24 cellular contexts compared by ENCODE assay signal in the genomic region with DNA sequence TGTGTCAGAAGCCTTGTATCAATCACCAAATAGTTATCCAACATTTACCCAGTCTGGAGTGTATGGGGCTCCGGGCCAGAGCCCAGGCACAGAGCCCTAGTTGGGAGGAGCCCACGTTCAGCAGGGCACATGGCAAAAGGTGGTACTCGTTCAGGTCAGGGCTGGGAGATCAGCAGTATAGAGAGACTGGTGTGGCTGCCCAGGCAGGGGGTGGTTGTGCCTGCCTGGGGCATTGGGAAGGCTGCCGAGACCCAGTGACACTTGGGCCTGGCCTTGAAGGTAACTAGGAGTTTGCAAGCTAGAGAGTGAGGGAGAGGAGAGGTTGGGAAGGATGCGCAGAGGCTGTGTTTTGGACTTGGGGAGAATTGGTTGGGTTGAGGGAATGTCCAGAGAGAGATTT. TPM values are rescaled to one million over a fixed set of nuclear protein-coding genes. Genes with fewer than 3 reads are reported as not detected.
DNase-seq lines count a peak whose midpoint lies in the region; ATAC-seq and TF ChIP-seq lines count a peak whose summit lies in the region.
"Had no signal": no experiment of that assay in that cellular context is flagged by ENCODE, and none has a peak within 500 bp of the region (broad histone marks: within the 10 kb centered on the region; RNA-seq: fewer than 3 reads in every experiment).

No MANE protein-coding gene starts in this region.

- H4K91ac ChIP-seq in neuronal stem cell (ENCODE audit: low read depth, low read length, poor library complexity), result no peak overlapping the region

- no peak overlapping the region for H3K23ac ChIP-seq in neuronal stem cell (ENCODE audit: low read depth, low read length, poor library complexity)

- ATAC-seq in T-helper 17 cell (no peak), HG02610 (IDR thresholded peaks at IDR 0.05; ENCODE audit: unreplicated experiment) (no peak), HG02885 (IDR thresholded peaks at IDR 0.05; ENCODE audit: poor library complexity, unreplicated experiment) (no peak)
- ATAC-seq: A549, HepG2 had no signal

- H3K9me3 ChIP-seq in T-helper 17 cell (ENCODE audit: control insufficient read depth, low read length, poor library complexity, severe bottlenecking), result no peaks in the 10 kb centered on the region
- H3K9me3 ChIP-seq in neuronal stem cell (replicated peaks in 1 of 2; ENCODE audit: control insufficient read depth in 2 of 2, insufficient read depth in 1 of 2, low read depth in 1 of 2, low read length in 2 of 2), result no peaks in the 10 kb centered on the region
- H3K9me3 ChIP-seq in tibial artery, result no peaks in the 10 kb centered on the region
- H3K9me3 ChIP-seq: BE2C had no signal

- TF ChIP-seq CTCF in coronary artery (IDR thresholded peaks at IDR 0.05) (no peak), tibial artery (IDR thresholded peaks at IDR 0.05) (no peak)

- no peak overlapping the region for H3K14ac ChIP-seq in neuronal stem cell (ENCODE audit: low read length)

- H3K4ac ChIP-seq in neuronal stem cell (ENCODE audit: low read length), result no peak overlapping the region

- H3K36me3 ChIP-seq in neuronal stem cell (replicated peaks in 1 of 2; ENCODE audit: control insufficient read depth in 2 of 2, insufficient read depth in 2 of 2, low read length in 2 of 2) (no peaks in the 10 kb centered on the region), tibial artery (no peaks in the 10 kb centered on the region)
- H3K36me3 ChIP-seq: BE2C had no signal

- H4K8ac ChIP-seq in neuronal stem cell (ENCODE audit: low read depth, low read length), result no peak overlapping the region

- no peak overlapping the region for H2AFZ ChIP-seq in neuronal stem cell (ENCODE audit: low read length)

- no peak overlapping the region for H2BK120ac ChIP-seq in neuronal stem cell (ENCODE audit: low read depth, low read length)

- H3K36me3 Mint-ChIP-seq in T-helper 17 cell (ENCODE audit: low read depth), result peaks cover 3% of the 10 kb centered on the region

- no peak overlapping the region for H3K4me3 ChIP-seq in coronary artery
- no peak overlapping the region for H3K4me3 ChIP-seq in neuronal stem cell (ENCODE audit: low read length in 2 of 2)
- H3K4me3 ChIP-seq in tibial artery, result no peak overlapping the region
- H3K4me3 ChIP-seq: A549, PC-9, SK-N-MC had no signal

- no CpG with 5 or more reads among the region's 5 CpGs for WGBS in neuronal stem cell (ENCODE audit: extremely low coverage in 2 of 2, insufficient read length in 2 of 2, insufficient replicate concordance in 1 of 2), 2 donors

- H3K27me3 Mint-ChIP-seq in T-helper 17 cell, result no peaks in the 10 kb centered on the region

- H3K9ac ChIP-seq in neuronal stem cell (ENCODE audit: low read depth, low read length, poor library complexity), result no peak overlapping the region

- H3K27ac ChIP-seq in coronary artery (peak overlapping the region; percentile 19 to 61), neuronal stem cell (replicated peaks; ENCODE audit: low read length) (no peak overlapping the region), tibial artery (peak overlapping the region; percentile 53 to 67)
- H3K27ac ChIP-seq: PC-9, SK-N-MC had no signal

- no peak overlapping the region for H2AK5ac ChIP-seq in neuronal stem cell (ENCODE audit: low read depth, low read length)

- H3K4me2 ChIP-seq in neuronal stem cell (ENCODE audit: insufficient read depth, low read length, poor library complexity, severe bottlenecking), result no peak overlapping the region
- H3K4me2 ChIP-seq: A549, PC-9 had no signal

- H3K27ac Mint-ChIP-seq in T-helper 17 cell, result peak overlapping the region; percentile 43

- H3K18ac ChIP-seq in neuronal stem cell (ENCODE audit: low read length), result peak overlapping the region; percentile 31

- no peak overlapping the region for H3K4me3 Mint-ChIP-seq in T-helper 17 cell

- DNase-seq in T-helper 17 cell (no peak), coronary artery (ENCODE audit: low spot score) (peak; percentile 58), neuronal stem cell (ENCODE audit: low spot score) (no peak), tibial artery (peak in 1 of 2 donors; percentile 46), EL (no peak)
- DNase-seq: BE2C, DMS53, GF-D8, KG1, NCI-H1105, NCI-H146, NCI-H2029, NCI-H226, NCI-H510A treated with DMSO at 0.1 percent for 48 hours, NCI-H748 treated with DMSO at 0.1 percent for 48 hours, RPMI8226, SHP77 treated with DMSO at 0.1 percent for 48 hours had no signal

- no peaks in the 10 kb centered on the region for H3K79me1 ChIP-seq in neuronal stem cell (ENCODE audit: low read depth, low read length)

- intact Hi-C loops in tibial artery (cut with DNase I; ENCODE audit: low total_unique reads), result no loop called here

- no peak overlapping the region for H2BK5ac ChIP-seq in neuronal stem cell (ENCODE audit: low read length)

- no peak overlapping the region for H2BK15ac ChIP-seq in neuronal stem cell (ENCODE audit: low read length)

- peaks cover 6% of the 10 kb centered on the region for H3K4me1 Mint-ChIP-seq in T-helper 17 cell

- no peaks in the 10 kb centered on the region for H3K4me1 ChIP-seq in neuronal stem cell (ENCODE audit: control insufficient read depth in 2 of 2, insufficient read depth in 1 of 2, low read depth in 1 of 2, low read length in 2 of 2)
- peaks cover 0 to 34% (median 15%) of the 10 kb centered on the region in 4 donors for H3K4me1 ChIP-seq in tibial artery
- H3K4me1 ChIP-seq: BE2C had no signal

- no peak overlapping the region for H2BK12ac ChIP-seq in neuronal stem cell (ENCODE audit: low read length)

- H3K27me3 ChIP-seq in neuronal stem cell (ENCODE audit: control insufficient read depth in 3 of 3, insufficient read depth in 3 of 3, low read depth in 1 of 3, low read length in 3 of 3), result no peaks in the 10 kb centered on the region
- H3K27me3 ChIP-seq in tibial artery, result no peaks in the 10 kb centered on the region
- H3K27me3 ChIP-seq: BE2C had no signal

RNA-seq across cellular contexts. Expression of gene IGFBP3, which starts 48.9 kb away (rescaled TPM):
- total RNA-seq in T-helper 17 cell, result 10 to 100 TPM in 1 of 2 donors, 1 to 10 TPM in 1; 7.2 to 19.0 TPM
- 149 TPM for polyA plus RNA-seq in neuronal stem cell (2013, experiment 1 of 2)
- 151 TPM for polyA plus RNA-seq in neuronal stem cell (2013, experiment 2 of 2)
- total RNA-seq: HepG2, HT-29 had no signal
